15 cellular contexts compared by ENCODE assay signal in genomic region chr9:297795-298119, GRCh38.
DNase-seq lines count a peak whose midpoint lies in the region; ATAC-seq and TF ChIP-seq lines count a peak whose summit lies in the region.
"Had no signal": no experiment of that assay in that cellular context is flagged by ENCODE, and none has a peak within 500 bp of the region (broad histone marks: within the 10 kb centered on the region; RNA-seq: fewer than 3 reads in every experiment).

No MANE protein-coding gene starts in this region.

- H3K9ac ChIP-seq in mammary epithelial cell (ENCODE audit: insufficient read depth, low read length) = no peak overlapping the region

- no peak for DNase-seq in activated CD4-positive, alpha-beta T cell treated with anti-CD3 and anti-CD28 coated beads for 36 hours
- DNase-seq in activated CD4-positive, alpha-beta T cell treated with anti-CD3 and anti-CD28 coated beads for 48 hours = no peak
- DNase-seq in T-cell = no peak
- DNase-seq in mammary epithelial cell = no peak
- no peak for DNase-seq in stimulated activated effector memory CD8-positive, alpha-beta T cell treated with anti-CD3 and anti-CD28 coated beads, Interleukin-12 subunit alpha, Interleukin-12 subunit beta, amount 100 ng/mL, for 72 hours (ENCODE audit: low spot score in 2 of 2)
- no peak for DNase-seq in SKM-1 treated with dmso at 0.1 percent for 144 hours (lab: John Stamatoyannopoulos, UW; ENCODE audit: unreplicated experiment)
- DNase-seq: cerebellar nuclear complex, foreskin melanocyte, NCI-H446 treated with DMSO at 0.1 percent for 48 hours had no signal

- H3K9me3 ChIP-seq in mammary epithelial cell (replicated peaks; ENCODE audit: insufficient read depth, low read length) = no peaks in the 10 kb centered on the region
- H3K9me3 ChIP-seq: adrenal gland, thoracic aorta had no signal

- peaks cover 44% of the 10 kb centered on the region for H3K36me3 Mint-ChIP-seq in activated CD4-positive, alpha-beta T cell treated with anti-CD3 and anti-CD28 coated beads for 36 hours (ENCODE audit: low read depth)
- H3K36me3 Mint-ChIP-seq in T-cell = peaks cover 65% of the 10 kb centered on the region
- peaks cover 84% of the 10 kb centered on the region for H3K36me3 Mint-ChIP-seq in stimulated activated effector memory CD8-positive, alpha-beta T cell treated with anti-CD3 and anti-CD28 coated beads, Interleukin-12 subunit alpha, Interleukin-12 subunit beta, amount 100 ng/mL, for 72 hours

- ATAC-seq in activated CD4-positive, alpha-beta T cell treated with anti-CD3 and anti-CD28 coated beads for 36 hours = peak; percentile 28
- no peak for ATAC-seq in T-cell (replicated peaks in 1 of 4)
- ATAC-seq in stimulated activated effector memory CD8-positive, alpha-beta T cell treated with anti-CD3 and anti-CD28 coated beads, Interleukin-12 subunit alpha, Interleukin-12 subunit beta, amount 100 ng/mL, for 72 hours = no peak
- no peak for ATAC-seq in GM18517 (IDR thresholded peaks at IDR 0.05; ENCODE audit: unreplicated experiment)
- ATAC-seq in GM21526 (IDR thresholded peaks at IDR 0.05; ENCODE audit: low FRiP score, unreplicated experiment) = no peak
- ATAC-seq: GM23338 had no signal

- peak overlapping the region; percentile 2 for H2AFZ ChIP-seq in mammary epithelial cell (ENCODE audit: low read depth, low read length)

- H3K4me1 ChIP-seq in mammary epithelial cell (ENCODE audit: insufficient read depth, low read length) = peaks cover 8% of the 10 kb centered on the region

- H3K79me2 ChIP-seq in mammary epithelial cell (ENCODE audit: insufficient read depth, low read length) = no peaks in the 10 kb centered on the region

- H3K27me3 Mint-ChIP-seq in activated CD4-positive, alpha-beta T cell treated with anti-CD3 and anti-CD28 coated beads for 36 hours = no peaks in the 10 kb centered on the region
- H3K27me3 Mint-ChIP-seq in T-cell = no peaks in the 10 kb centered on the region

- no peaks in the 10 kb centered on the region for H3K36me3 ChIP-seq in mammary epithelial cell (ENCODE audit: insufficient read depth, low read length)
- H3K36me3 ChIP-seq: adrenal gland, thoracic aorta had no signal

- no peaks in the 10 kb centered on the region for H3K9me3 Mint-ChIP-seq in activated CD4-positive, alpha-beta T cell treated with anti-CD3 and anti-CD28 coated beads for 36 hours (ENCODE audit: low read depth)
- no peaks in the 10 kb centered on the region for H3K9me3 Mint-ChIP-seq in T-cell
- no peaks in the 10 kb centered on the region for H3K9me3 Mint-ChIP-seq in stimulated activated effector memory CD8-positive, alpha-beta T cell treated with anti-CD3 and anti-CD28 coated beads, Interleukin-12 subunit alpha, Interleukin-12 subunit beta, amount 100 ng/mL, for 72 hours
- H3K9me3 Mint-ChIP-seq: GM23338 had no signal

- H3K27ac ChIP-seq in mammary epithelial cell (ENCODE audit: insufficient read depth, low read depth, low read length) = no peak overlapping the region
- H3K27ac ChIP-seq: SK-N-MC, thoracic aorta had no signal

- no peak overlapping the region for H3K4me3 Mint-ChIP-seq in activated CD4-positive, alpha-beta T cell treated with anti-CD3 and anti-CD28 coated beads for 36 hours
- no peak overlapping the region for H3K4me3 Mint-ChIP-seq in T-cell
- no peak overlapping the region for H3K4me3 Mint-ChIP-seq in stimulated activated effector memory CD8-positive, alpha-beta T cell treated with anti-CD3 and anti-CD28 coated beads, Interleukin-12 subunit alpha, Interleukin-12 subunit beta, amount 100 ng/mL, for 72 hours
- H3K4me3 Mint-ChIP-seq: GM23338 had no signal

- POLR2A ChIA-PET in activated CD4-positive, alpha-beta T cell treated with anti-CD3 and anti-CD28 coated beads for 36 hours (lab: Charles Lee) = no interaction called here
- POLR2A ChIA-PET in T-cell (lab: Charles Lee) = no interaction called here

- H4K20me1 ChIP-seq in mammary epithelial cell (ENCODE audit: insufficient read depth, low read length) = no peaks in the 10 kb centered on the region

- CTCF ChIA-PET in activated CD4-positive, alpha-beta T cell treated with anti-CD3 and anti-CD28 coated beads for 36 hours (lab: Charles Lee) = interaction anchor here (0.6 to 1.5 kb wide), 4 partner anchors 8 to 393 kb away, joined by 3 to 5 read pairs (median 4); no protein-coding TSS in a partner anchor
- CTCF ChIA-PET in T-cell (lab: Charles Lee) = interaction anchor here in 1 of 2 donors (0.5 kb wide), 1 partner anchor 12 kb away, joined by 3 read pairs; no protein-coding TSS in a partner anchor
- CTCF ChIA-PET in mammary epithelial cell (lab: Charles Lee; ENCODE audit: low non-redundant PET) = no interaction called here

- no TSS peak for BruUV-seq in mammary epithelial cell (replicated peaks; lab: Mats Ljungman, UMichigan)

- H3K4me2 ChIP-seq in mammary epithelial cell (ENCODE audit: insufficient read depth, low read depth, low read length) = no peak overlapping the region
- H3K4me2 ChIP-seq: GM23338 had no signal

- H3K4me3 ChIP-seq in mammary epithelial cell (replicated peaks in 1 of 3; ENCODE audit: insufficient read depth in 1 of 3, low read depth in 2 of 3, low read length in 3 of 3) = no peak overlapping the region
- H3K4me3 ChIP-seq: adrenal gland, GM23338, SK-N-MC, thoracic aorta had no signal

- in situ Hi-C loops in mammary epithelial cell (cut with MboI; ENCODE audit: low sequenced_read_pairs in 2 of 2) = no loop called here

- peak overlapping the region; percentile 82 for H3K27ac Mint-ChIP-seq in activated CD4-positive, alpha-beta T cell treated with anti-CD3 and anti-CD28 coated beads for 36 hours
- H3K27ac Mint-ChIP-seq in T-cell = peak overlapping the region; percentile 53 to 78
- peak overlapping the region; percentile 84 for H3K27ac Mint-ChIP-seq in stimulated activated effector memory CD8-positive, alpha-beta T cell treated with anti-CD3 and anti-CD28 coated beads, Interleukin-12 subunit alpha, Interleukin-12 subunit beta, amount 100 ng/mL, for 72 hours
- H3K27ac Mint-ChIP-seq: GM23338 had no signal

- H3K4me1 Mint-ChIP-seq in activated CD4-positive, alpha-beta T cell treated with anti-CD3 and anti-CD28 coated beads for 36 hours = peaks cover 40% of the 10 kb centered on the region
- H3K4me1 Mint-ChIP-seq in T-cell = peaks cover 55 to 66% (median 57%) of the 10 kb centered on the region in 3 donors
- peaks cover 41% of the 10 kb centered on the region for H3K4me1 Mint-ChIP-seq in stimulated activated effector memory CD8-positive, alpha-beta T cell treated with anti-CD3 and anti-CD28 coated beads, Interleukin-12 subunit alpha, Interleukin-12 subunit beta, amount 100 ng/mL, for 72 hours
- H3K4me1 Mint-ChIP-seq: GM23338 had no signal

- intact Hi-C loops in activated CD4-positive, alpha-beta T cell treated with anti-CD3 and anti-CD28 coated beads for 36 hours (cut with DNase I, micrococcal nuclease) = loop anchor here in 1 of 2 experiments (5.0 kb wide), 1 partner anchor 80 kb away; no protein-coding TSS in a partner anchor
- intact Hi-C loops in mammary epithelial cell (cut with micrococcal nuclease) = no loop called here

- no peak for TF ChIP-seq CTCF in mammary epithelial cell (conservative IDR thresholded peaks at IDR 0.05 in 1 of 2, IDR thresholded peaks at IDR 0.05 in 1 of 2; ENCODE audit: extremely low read depth in 1 of 2, insufficient read depth in 1 of 2, low read depth in 1 of 2, low read length in 2 of 2)

- dilution Hi-C loops in mammary epithelial cell (cut with HindIII; ENCODE audit: low sequenced_read_pairs) = no loop called here

- H3K27me3 ChIP-seq in mammary epithelial cell (ENCODE audit: insufficient read depth, low read length) = peaks cover 4% of the 10 kb centered on the region
- H3K27me3 ChIP-seq: adrenal gland had no signal
